ENCODE assay signal across 39 cellular contexts in the genomic region with DNA sequence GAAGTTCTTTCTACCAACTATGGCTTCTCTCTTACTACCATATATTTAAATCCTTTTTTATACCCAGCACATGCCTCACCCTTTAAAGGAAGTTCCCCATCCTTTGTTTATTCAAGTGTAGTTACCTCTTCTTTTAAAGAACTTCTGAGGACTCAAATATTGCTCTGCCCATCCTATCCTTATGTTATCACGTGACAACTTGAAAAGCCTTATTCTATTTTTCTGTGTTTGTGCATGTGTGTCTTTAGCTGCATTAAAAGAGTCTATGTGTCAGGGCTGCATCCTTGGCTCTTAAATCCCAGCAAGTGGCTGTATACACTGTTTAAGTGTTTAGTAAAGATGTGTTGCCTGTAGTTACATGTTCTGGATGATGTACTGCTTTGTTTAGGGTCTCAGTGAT. TPM values are rescaled to one million over a fixed set of nuclear protein-coding genes. Genes with fewer than 3 reads are reported as not detected.
"Had no signal": no experiment of that assay in that cellular context is flagged by ENCODE, and none has a peak within 500 bp of the region (broad histone marks: within the 10 kb centered on the region; RNA-seq: fewer than 3 reads in every experiment).

No MANE protein-coding gene starts in this region.

- H3K36me3 ChIP-seq: MG63 had no signal

- H3K9me3 ChIP-seq: MG63 had no signal

- H3K4me3 ChIP-seq: MG63 had no signal

- DNase-seq: Kasumi-1, MG63, MM.1S, MV-4-11, NCI-H1048, NCI-H1092, NCI-H1092 treated with DMSO at 0.1 percent for 48 hours, NCI-H1105, NCI-H1105 treated with DMSO at 0.1 percent for 48 hours, NCI-H1417, NCI-H1417 treated with DMSO at 0.1 percent for 48 hours, NCI-H1436, NCI-H1436 treated with DMSO at 0.1 percent for 48 hours, NCI-H146, NCI-H1694, NCI-H1694 treated with DMSO at 0.1 percent for 48 hours, NCI-H187, NCI-H187 treated with DMSO at 0.1 percent for 48 hours, NCI-H1930, NCI-H2029, NCI-H2029 treated with DMSO at 0.1 percent for 48 hours, NCI-H2081, NCI-H2081 treated with DMSO at 0.1 percent for 48 hours, NCI-H2107, NCI-H2171, NCI-H2171 treated with DMSO at 0.1 percent for 48 hours, NCI-H2227 treated with DMSO at 0.1 percent for 48 hours, NCI-H226, NCI-H345, NCI-H446, NCI-H446 treated with DMSO at 0.1 percent for 48 hours, NCI-H510A, NCI-H510A treated with DMSO at 0.1 percent for 48 hours, NCI-H524, NCI-H524 treated with DMSO at 0.1 percent for 48 hours had no signal

- H3K27me3 ChIP-seq: MG63 had no signal

RNA-seq across cellular contexts. Expression of gene FSHR, which starts 22.5 kb away (rescaled TPM):
- total RNA-seq: LHCN-M2, M059J, MCF 10A, NCI-H460 had no signal
